In genomic region chr5:151151793-151152192, GRCh38 we compare ENCODE assay signal across 7 cellular contexts. TPM values are rescaled to one million over a fixed set of nuclear protein-coding genes. Genes with fewer than 3 reads are reported as not detected.
DNase-seq lines count a peak whose midpoint lies in the region; ATAC-seq and TF ChIP-seq lines count a peak whose summit lies in the region.

No MANE protein-coding gene starts in this region.

- H3K4me3 ChIP-seq in mucosa of rectum (ENCODE audit: low read length in 2 of 2) (no peak overlapping the region), upper lobe of right lung (no peak overlapping the region)

- H3K27ac Mint-ChIP-seq in activated naive CD4-positive, alpha-beta T cell treated with anti-CD3 and anti-CD28 coated beads, Interleukin-2, amount 50 U/mL, for 24 hours, result peak overlapping the region; percentile 92

- H3K27ac ChIP-seq in mucosa of rectum (ENCODE audit: low read depth in 2 of 2, low read length in 2 of 2) (peak overlapping the region; percentile 56 to 73), upper lobe of right lung (peak overlapping the region; percentile 58)

- intact Hi-C loops in upper lobe of right lung (cut with DNase I), result no loop called here

- TF ChIP-seq CTCF in upper lobe of right lung (IDR thresholded peaks at IDR 0.05), result no peak

- ATAC-seq in GM18870 (IDR thresholded peaks at IDR 0.05; ENCODE audit: unreplicated experiment), result peak; percentile 46
- ATAC-seq in HG03342 (IDR thresholded peaks at IDR 0.05; ENCODE audit: unreplicated experiment), result peak; percentile 48
- ATAC-seq in upper lobe of right lung, result peak; percentile 83
- no peak for ATAC-seq in HG02571 (IDR thresholded peaks at IDR 0.05; ENCODE audit: unreplicated experiment)

- H3K9ac ChIP-seq in mucosa of rectum (ENCODE audit: low read depth in 1 of 2, low read length in 2 of 2), result no peak overlapping the region

- H3K36me3 ChIP-seq in mucosa of rectum (ENCODE audit: control insufficient read depth in 2 of 2, insufficient read depth in 2 of 2, low read length in 2 of 2) (peaks cover 3 to 5% of the 10 kb centered on the region in 2 donors), upper lobe of right lung (peaks cover 8% of the 10 kb centered on the region)

- H3K9me3 Mint-ChIP-seq in activated naive CD4-positive, alpha-beta T cell treated with anti-CD3 and anti-CD28 coated beads, Interleukin-2, amount 50 U/mL, for 24 hours, result no peaks in the 10 kb centered on the region

- H3K9me3 ChIP-seq in mucosa of rectum (ENCODE audit: control insufficient read depth in 2 of 2, low read length in 2 of 2), result no peaks in the 10 kb centered on the region
- H3K9me3 ChIP-seq in upper lobe of right lung, result no peaks in the 10 kb centered on the region

- H3K27me3 ChIP-seq in mucosa of rectum (ENCODE audit: control insufficient read depth in 2 of 2, insufficient read depth in 2 of 2, low read length in 2 of 2) (no peaks in the 10 kb centered on the region), upper lobe of right lung (no peaks in the 10 kb centered on the region)

- H3K4me3 Mint-ChIP-seq in activated naive CD4-positive, alpha-beta T cell treated with anti-CD3 and anti-CD28 coated beads, Interleukin-2, amount 50 U/mL, for 24 hours, result peak overlapping the region; percentile 69

- no peaks in the 10 kb centered on the region for H3K27me3 Mint-ChIP-seq in activated naive CD4-positive, alpha-beta T cell treated with anti-CD3 and anti-CD28 coated beads, Interleukin-2, amount 50 U/mL, for 24 hours

- H3K4me1 Mint-ChIP-seq in activated naive CD4-positive, alpha-beta T cell treated with anti-CD3 and anti-CD28 coated beads, Interleukin-2, amount 50 U/mL, for 24 hours, result peaks cover 99% of the 10 kb centered on the region

- H3K36me3 Mint-ChIP-seq in activated naive CD4-positive, alpha-beta T cell treated with anti-CD3 and anti-CD28 coated beads, Interleukin-2, amount 50 U/mL, for 24 hours, result peaks cover 9% of the 10 kb centered on the region

- peaks cover 31 to 40% of the 10 kb centered on the region in 2 donors for H3K4me1 ChIP-seq in mucosa of rectum (ENCODE audit: control insufficient read depth in 2 of 2, insufficient read depth in 2 of 2, low read length in 2 of 2)
- H3K4me1 ChIP-seq in upper lobe of right lung, result peaks cover 69% of the 10 kb centered on the region

- DNase-seq in upper lobe of right lung, result no peak
- no peak for DNase-seq in KG1 (lab: John Stamatoyannopoulos, UW)

RNA-seq across cellular contexts. Expression of gene ANXA6, which starts 5.8 kb away (rescaled TPM):
- total RNA-seq in upper lobe of right lung, result 143 TPM
